6 cellular contexts compared by ENCODE assay signal in genomic region chr4:985123-985830, GRCh38.
DNase-seq lines count a peak whose midpoint lies in the region; ATAC-seq and TF ChIP-seq lines count a peak whose summit lies in the region.

No MANE protein-coding gene starts in this region.

- TF ChIP-seq CTCF in GM06990 (IDR thresholded peaks at IDR 0.05; ENCODE audit: insufficient read depth, low read length, poor library complexity, severe bottlenecking): no peak

- no peak for ATAC-seq in GM21528 (IDR thresholded peaks at IDR 0.05; ENCODE audit: low FRiP score, unreplicated experiment)
- no peak for ATAC-seq in GM18858 (IDR thresholded peaks at IDR 0.05; ENCODE audit: unreplicated experiment)

- peak; percentile 72 for DNase-seq in GM06990 (ENCODE audit: extremely low read depth, insufficient read length)
- DNase-seq in activated CD4-positive, alpha-beta T cell treated with anti-CD3 and anti-CD28 coated beads for 48 hours: peak; percentile 85
- DNase-seq in glomerular visceral epithelial cell (ENCODE audit: extremely low spot score): peak; percentile 18
- DNase-seq in stimulated activated CD4-positive, alpha-beta T cell treated with anti-CD3 and anti-CD28 coated beads, TNF-alpha, amount 100 ng/mL, for 1 hour (ENCODE audit: low read depth in 3 of 3, low spot score in 1 of 3): peak; percentile 15 to 71 (median 45)

- no peaks in the 10 kb centered on the region for H3K36me3 ChIP-seq in GM06990 (ENCODE audit: control insufficient read depth, insufficient read depth, low read length)

- no peak overlapping the region for H3K4me3 ChIP-seq in GM06990 (replicated peaks; ENCODE audit: low read depth, low read length)

- no peaks in the 10 kb centered on the region for H3K27me3 ChIP-seq in GM06990 (replicated peaks; ENCODE audit: control insufficient read depth, insufficient read depth, low read length)

Comparison
In these comparisons a context has a peak if more than half of its experiments do, and no peak if none do; other contexts are left out.
1. DNase-seq: peak in every context shown above with its lines; median percentile 85 in activated CD4-positive, alpha-beta T cell treated with anti-CD3 and anti-CD28 coated beads for 48 hours; 72 in GM06990; 45 in stimulated activated CD4-positive, alpha-beta T cell treated with anti-CD3 and anti-CD28 coated beads, TNF-alpha, amount 100 ng/mL, for 1 hour; 18 in glomerular visceral epithelial cell.